Comparison of ENCODE assay signal across 1 cellular context in the genomic region with DNA sequence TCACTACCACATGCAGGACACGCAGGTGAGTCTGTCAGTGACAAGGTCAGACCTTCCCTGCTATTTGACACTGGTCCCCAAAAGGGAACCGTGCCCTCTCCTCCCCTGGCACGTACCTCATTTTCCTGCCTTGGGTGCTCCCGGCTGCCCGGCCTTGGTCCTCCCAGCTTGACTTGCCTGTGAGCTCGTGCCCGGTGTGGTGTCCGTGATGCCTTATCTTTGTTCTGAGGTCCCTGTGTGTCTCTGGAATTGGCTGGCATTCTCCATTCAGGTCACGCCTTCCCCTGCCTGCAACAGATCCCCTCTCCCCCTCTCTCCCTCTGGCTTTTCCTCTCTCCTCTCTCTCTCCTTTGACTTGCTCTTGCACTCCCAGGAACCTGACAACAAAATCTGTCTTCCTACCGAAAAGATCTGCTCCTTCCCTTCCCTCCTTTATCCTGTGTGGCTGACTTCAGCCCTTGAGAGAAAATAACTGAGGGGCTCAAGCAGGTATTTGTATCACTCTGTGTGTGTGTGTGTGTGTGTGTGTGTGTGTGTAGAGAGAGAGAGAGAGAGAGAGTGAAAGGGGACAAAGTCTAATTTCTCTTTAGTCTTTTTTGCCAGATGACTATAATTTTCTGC.
TF ChIP-seq lines count a peak whose summit lies in the region.

A gene with protein sequence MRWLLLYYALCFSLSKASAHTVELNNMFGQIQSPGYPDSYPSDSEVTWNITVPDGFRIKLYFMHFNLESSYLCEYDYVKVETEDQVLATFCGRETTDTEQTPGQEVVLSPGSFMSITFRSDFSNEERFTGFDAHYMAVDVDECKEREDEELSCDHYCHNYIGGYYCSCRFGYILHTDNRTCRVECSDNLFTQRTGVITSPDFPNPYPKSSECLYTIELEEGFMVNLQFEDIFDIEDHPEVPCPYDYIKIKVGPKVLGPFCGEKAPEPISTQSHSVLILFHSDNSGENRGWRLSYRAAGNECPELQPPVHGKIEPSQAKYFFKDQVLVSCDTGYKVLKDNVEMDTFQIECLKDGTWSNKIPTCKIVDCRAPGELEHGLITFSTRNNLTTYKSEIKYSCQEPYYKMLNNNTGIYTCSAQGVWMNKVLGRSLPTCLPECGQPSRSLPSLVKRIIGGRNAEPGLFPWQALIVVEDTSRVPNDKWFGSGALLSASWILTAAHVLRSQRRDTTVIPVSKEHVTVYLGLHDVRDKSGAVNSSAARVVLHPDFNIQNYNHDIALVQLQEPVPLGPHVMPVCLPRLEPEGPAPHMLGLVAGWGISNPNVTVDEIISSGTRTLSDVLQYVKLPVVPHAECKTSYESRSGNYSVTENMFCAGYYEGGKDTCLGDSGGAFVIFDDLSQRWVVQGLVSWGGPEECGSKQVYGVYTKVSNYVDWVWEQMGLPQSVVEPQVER (minus strand): TSS at position 226 of the 621 bp plus-strand sequence. CDS start 105 bp downstream, at position 121.

TF ChIP-seq in GM23338, 12 proteins besides CTCF, POLR2A, EP300 and RAD21 (continued from another document):
- TF ChIP-seq, protein P1, sequence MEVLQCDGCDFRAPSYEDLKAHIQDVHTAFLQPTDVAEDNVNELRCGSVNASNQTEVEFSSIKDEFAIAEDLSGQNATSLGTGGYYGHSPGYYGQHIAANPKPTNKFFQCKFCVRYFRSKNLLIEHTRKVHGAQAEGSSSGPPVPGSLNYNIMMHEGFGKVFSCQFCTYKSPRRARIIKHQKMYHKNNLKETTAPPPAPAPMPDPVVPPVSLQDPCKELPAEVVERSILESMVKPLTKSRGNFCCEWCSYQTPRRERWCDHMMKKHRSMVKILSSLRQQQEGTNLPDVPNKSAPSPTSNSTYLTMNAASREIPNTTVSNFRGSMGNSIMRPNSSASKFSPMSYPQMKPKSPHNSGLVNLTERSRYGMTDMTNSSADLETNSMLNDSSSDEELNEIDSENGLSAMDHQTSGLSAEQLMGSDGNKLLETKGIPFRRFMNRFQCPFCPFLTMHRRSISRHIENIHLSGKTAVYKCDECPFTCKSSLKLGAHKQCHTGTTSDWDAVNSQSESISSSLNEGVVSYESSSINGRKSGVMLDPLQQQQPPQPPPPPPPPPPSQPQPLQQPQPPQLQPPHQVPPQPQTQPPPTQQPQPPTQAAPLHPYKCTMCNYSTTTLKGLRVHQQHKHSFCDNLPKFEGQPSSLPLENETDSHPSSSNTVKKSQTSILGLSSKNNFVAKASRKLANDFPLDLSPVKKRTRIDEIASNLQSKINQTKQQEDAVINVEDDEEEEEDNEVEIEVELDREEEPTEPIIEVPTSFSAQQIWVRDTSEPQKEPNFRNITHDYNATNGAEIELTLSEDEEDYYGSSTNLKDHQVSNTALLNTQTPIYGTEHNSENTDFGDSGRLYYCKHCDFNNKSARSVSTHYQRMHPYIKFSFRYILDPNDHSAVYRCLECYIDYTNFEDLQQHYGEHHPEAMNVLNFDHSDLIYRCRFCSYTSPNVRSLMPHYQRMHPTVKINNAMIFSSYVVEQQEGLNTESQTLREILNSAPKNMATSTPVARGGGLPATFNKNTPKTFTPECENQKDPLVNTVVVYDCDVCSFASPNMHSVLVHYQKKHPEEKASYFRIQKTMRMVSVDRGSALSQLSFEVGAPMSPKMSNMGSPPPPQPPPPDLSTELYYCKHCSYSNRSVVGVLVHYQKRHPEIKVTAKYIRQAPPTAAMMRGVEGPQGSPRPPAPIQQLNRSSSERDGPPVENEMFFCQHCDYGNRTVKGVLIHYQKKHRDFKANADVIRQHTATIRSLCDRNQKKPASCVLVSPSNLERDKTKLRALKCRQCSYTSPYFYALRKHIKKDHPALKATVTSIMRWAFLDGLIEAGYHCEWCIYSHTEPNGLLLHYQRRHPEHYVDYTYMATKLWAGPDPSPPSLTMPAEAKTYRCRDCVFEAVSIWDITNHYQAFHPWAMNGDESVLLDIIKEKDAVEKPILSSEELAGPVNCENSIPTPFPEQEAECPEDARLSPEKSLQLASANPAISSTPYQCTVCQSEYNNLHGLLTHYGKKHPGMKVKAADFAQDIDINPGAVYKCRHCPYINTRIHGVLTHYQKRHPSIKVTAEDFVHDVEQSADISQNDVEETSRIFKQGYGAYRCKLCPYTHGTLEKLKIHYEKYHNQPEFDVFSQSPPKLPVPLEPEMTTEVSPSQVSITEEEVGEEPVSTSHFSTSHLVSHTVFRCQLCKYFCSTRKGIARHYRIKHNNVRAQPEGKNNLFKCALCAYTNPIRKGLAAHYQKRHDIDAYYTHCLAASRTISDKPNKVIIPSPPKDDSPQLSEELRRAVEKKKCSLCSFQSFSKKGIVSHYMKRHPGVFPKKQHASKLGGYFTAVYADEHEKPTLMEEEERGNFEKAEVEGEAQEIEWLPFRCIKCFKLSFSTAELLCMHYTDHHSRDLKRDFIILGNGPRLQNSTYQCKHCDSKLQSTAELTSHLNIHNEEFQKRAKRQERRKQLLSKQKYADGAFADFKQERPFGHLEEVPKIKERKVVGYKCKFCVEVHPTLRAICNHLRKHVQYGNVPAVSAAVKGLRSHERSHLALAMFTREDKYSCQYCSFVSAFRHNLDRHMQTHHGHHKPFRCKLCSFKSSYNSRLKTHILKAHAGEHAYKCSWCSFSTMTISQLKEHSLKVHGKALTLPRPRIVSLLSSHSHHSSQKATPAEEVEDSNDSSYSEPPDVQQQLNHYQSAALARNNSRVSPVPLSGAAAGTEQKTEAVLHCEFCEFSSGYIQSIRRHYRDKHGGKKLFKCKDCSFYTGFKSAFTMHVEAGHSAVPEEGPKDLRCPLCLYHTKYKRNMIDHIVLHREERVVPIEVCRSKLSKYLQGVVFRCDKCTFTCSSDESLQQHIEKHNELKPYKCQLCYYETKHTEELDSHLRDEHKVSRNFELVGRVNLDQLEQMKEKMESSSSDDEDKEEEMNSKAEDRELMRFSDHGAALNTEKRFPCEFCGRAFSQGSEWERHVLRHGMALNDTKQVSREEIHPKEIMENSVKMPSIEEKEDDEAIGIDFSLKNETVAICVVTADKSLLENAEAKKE (CRISPR knock-in tag; IDR thresholded peaks at IDR 0.05): no peak
- no peak for TF ChIP-seq POLR2AphosphoS5 (IDR thresholded peaks at IDR 0.05; ENCODE audit: low read depth)
- TF ChIP-seq ZNF114 (CRISPR knock-in tag; IDR thresholded peaks at IDR 0.05): no peak
- TF ChIP-seq JUNB (IDR thresholded peaks at IDR 0.05; ENCODE audit: unreplicated experiment): no peak
- TF ChIP-seq CREB1 (CRISPR knock-in tag; IDR thresholded peaks at IDR 0.05; ENCODE audit: low read depth): no peak
- no peak for TF ChIP-seq ETS1 (IDR thresholded peaks at IDR 0.05)
- no peak for TF ChIP-seq EZH2 (IDR thresholded peaks at IDR 0.05; ENCODE audit: low read depth, unreplicated experiment)
- no peak for TF ChIP-seq STAT1 (IDR thresholded peaks at IDR 0.05; ENCODE audit: unreplicated experiment)
- no peak for TF ChIP-seq REST (IDR thresholded peaks at IDR 0.05; ENCODE audit: unreplicated experiment)
- TF ChIP-seq NANOG (IDR thresholded peaks at IDR 0.05; ENCODE audit: borderline replicate concordance): no peak
